In genomic region chr1:220218397-220219135, GRCh38 we compare ENCODE assay signal across 7 cellular contexts. TPM values are rescaled to one million over a fixed set of nuclear protein-coding genes. Genes with fewer than 3 reads are reported as not detected.
DNase-seq lines count a peak whose midpoint lies in the region; ATAC-seq and TF ChIP-seq lines count a peak whose summit lies in the region.
"Not testable (repeated sequence)": the region's sequence is repeated elsewhere in the genome, so short reads cannot be mapped to it uniquely, and the experiment has no call there.

No MANE protein-coding gene starts in this region.

- intact Hi-C loops in adrenal gland (cut with DNase I): not testable (repeated sequence)
- intact Hi-C loops in Right ventricle myocardium inferior (cut with DNase I): loop anchor here (10.0 kb wide), 1 partner anchor 306 kb away; the partner anchor contains the start of gene MARK1
- intact Hi-C loops in ovary (cut with DNase I): loop anchor here in 1 of 4 donors (10.0 kb wide), 1 partner anchor 556 kb away; no protein-coding TSS in a partner anchor

- ATAC-seq in HG02642 (IDR thresholded peaks at IDR 0.05; ENCODE audit: poor library complexity, unreplicated experiment) (peak; percentile 49), Right ventricle myocardium inferior (peak; percentile 81)

- H3K27me3 ChIP-seq in SJCRH30, adrenal gland, ovary: not testable (repeated sequence)

- not testable (repeated sequence) for H3K4me1 ChIP-seq in SJCRH30; ovary (ENCODE audit: insufficient read depth)
- H3K4me1 ChIP-seq in adrenal gland (replicated peaks in 1 of 2): peaks cover 0 to 23% of the 10 kb centered on the region in 2 donors

- not testable (repeated sequence) for TF ChIP-seq POLR2A in NB4 (IDR thresholded peaks at IDR 0.05; ENCODE audit: extremely low read depth, insufficient read length); adrenal gland (IDR thresholded peaks at IDR 0.05); ovary (IDR thresholded peaks at IDR 0.05)

- TF ChIP-seq CTCF in GM10266 (IDR thresholded peaks at IDR 0.05; ENCODE audit: control insufficient read depth, insufficient read depth, low read depth, missing control alignments) (peak; percentile 73), adrenal gland (IDR thresholded peaks at IDR 0.05) (peak; percentile 49 to 68 (median 64)), ovary (IDR thresholded peaks at IDR 0.05) (peak in 1 of 3 donors; percentile 20)
- TF ChIP-seq CTCF in NB4 (IDR thresholded peaks at IDR 0.05; ENCODE audit: low read depth, low read length): not testable (repeated sequence)

- not testable (repeated sequence) for H3K27ac ChIP-seq in SJCRH30, adrenal gland, ovary

- H3K36me3 ChIP-seq in SJCRH30; adrenal gland (replicated peaks in 1 of 2); ovary: not testable (repeated sequence)

- not testable (repeated sequence) for TF ChIP-seq EP300 in ovary (IDR thresholded peaks at IDR 0.05)

- not testable (repeated sequence) for H3K4me3 ChIP-seq in NB4 (ENCODE audit: low read depth, low read length); SJCRH30; adrenal gland; ovary

- peak; percentile 25 for DNase-seq in GM10266 (ENCODE audit: extremely low spot score)
- peak; percentile 37 for DNase-seq in NB4 (ENCODE audit: low read depth)
- peak; percentile 34 to 47 for DNase-seq in SJCRH30
- DNase-seq in adrenal gland: peak; percentile 66 to 92 (median 75)
- not testable (repeated sequence) for DNase-seq in Right ventricle myocardium inferior (ENCODE audit: missing footprints)
- DNase-seq in ovary: peak; percentile 20 to 51 (median 40)

- H3K9me3 ChIP-seq in SJCRH30 (replicated peaks); adrenal gland (replicated peaks in 1 of 3); ovary: not testable (repeated sequence)

- WGBS in adrenal gland, 4 donors: 43 to 57% (median 50%) methylated on average over 6 of the region's 6 CpGs
- 53 to 56% (median 54%) methylated on average over 6 of the region's 6 CpGs for WGBS in ovary, 3 donors

RNA-seq across cellular contexts. Expression of gene RAB3GAP2, which starts 53.7 kb away (rescaled TPM):
- 24.6 and 27.8 TPM in 2 replicates for total RNA-seq in SJCRH30 (2014; rRNA removed; shearing (Covaris generic))
- total RNA-seq in adrenal gland (10 to 100 TPM; 16.2 to 45.0 (median 30.1) TPM), Right ventricle myocardium inferior (22.1 TPM), ovary (10 to 100 TPM; 18.0 to 33.4 (median 27.2) TPM)
- polyA plus RNA-seq in adrenal gland (10 to 100 TPM in 1 of 3 donors, 1 to 10 TPM in 2; 8.0 to 33.4 (median 8.2) TPM), ovary (10 to 100 TPM in 1 of 2 donors, 1 to 10 TPM in 1; 7.6 to 14.9 TPM)
